1 cellular context compared by ENCODE assay signal in genomic region chr2:235049069-235049468, GRCh38.
TF ChIP-seq lines count a peak whose summit lies in the region.

No MANE protein-coding gene starts in this region.

TF ChIP-seq in HepG2, 621 proteins besides CTCF, POLR2A, EP300 and RAD21 (continued from another document):
- TF ChIP-seq NFAT5 (CRISPR knock-in tag; IDR thresholded peaks at IDR 0.05) (no peak), ATAD3A (CRISPR knock-in tag; IDR thresholded peaks at IDR 0.05) (no peak), ZNF30 (CRISPR knock-in tag; IDR thresholded peaks at IDR 0.05) (no peak), KAT2B (IDR thresholded peaks at IDR 0.05; ENCODE audit: borderline replicate concordance, low read depth, low read length) (no peak), POLR2AphosphoS2 (IDR thresholded peaks at IDR 0.05; ENCODE audit: low read depth, low read length) (0 out of 2 replicates have a peak, but pooled peaks have one; percentile 30), ZXDC (CRISPR knock-in tag; IDR thresholded peaks at IDR 0.05) (0 out of 2 replicates have a peak, but pooled peaks have one; percentile 24), ATF7 (IDR thresholded peaks at IDR 0.05) (no peak), ATF7 (CRISPR knock-in tag; IDR thresholded peaks at IDR 0.05) (no peak), ZNF687 (CRISPR knock-in tag; IDR thresholded peaks at IDR 0.05) (peak; percentile 26; the same call in 1 of the 2 replicates), ZEB1 (IDR thresholded peaks at IDR 0.05; ENCODE audit: insufficient replicate concordance, low read depth) (no peak), GTF3A (CRISPR knock-in tag; conservative IDR thresholded peaks at IDR 0.05) (no peak), LCORL (IDR thresholded peaks at IDR 0.05) (no peak), LCORL (CRISPR knock-in tag; IDR thresholded peaks at IDR 0.05) (no peak), NCOR1 (IDR thresholded peaks at IDR 0.05; ENCODE audit: borderline replicate concordance, low read length) (no peak), ZBTB33 (CRISPR knock-in tag; IDR thresholded peaks at IDR 0.05) (peak; percentile 83), HOXA3 (CRISPR knock-in tag; IDR thresholded peaks at IDR 0.05) (no peak), ATF4 (CRISPR knock-in tag; IDR thresholded peaks at IDR 0.05) (no peak), MAFG (CRISPR knock-in tag; IDR thresholded peaks at IDR 0.05) (no peak), ZNF784 (CRISPR knock-in tag; IDR thresholded peaks at IDR 0.05; ENCODE audit: borderline replicate concordance) (no peak), ZFP36L1 (CRISPR knock-in tag; IDR thresholded peaks at IDR 0.05) (no peak), PHF20 (CRISPR knock-in tag; IDR thresholded peaks at IDR 0.05) (no peak), ZMYM2 (CRISPR knock-in tag; IDR thresholded peaks at IDR 0.05) (no peak), BATF2 (CRISPR knock-in tag; IDR thresholded peaks at IDR 0.05) (no peak), NCOA1 (CRISPR knock-in tag; IDR thresholded peaks at IDR 0.05) (no peak), KLF12 (CRISPR knock-in tag; IDR thresholded peaks at IDR 0.05; ENCODE audit: borderline replicate concordance) (no peak)
